18 cellular contexts compared by ENCODE assay signal in genomic region chr14:104178279-104178678, GRCh38. TPM values are rescaled to one million over a fixed set of nuclear protein-coding genes. Genes with fewer than 3 reads are reported as not detected.
"Had no signal": no experiment of that assay in that cellular context is flagged by ENCODE, and none has a peak within 500 bp of the region (broad histone marks: within the 10 kb centered on the region; RNA-seq: fewer than 3 reads in every experiment).

No MANE protein-coding gene starts in this region.

- H3K36me3 ChIP-seq: neural progenitor cell, sigmoid colon, thoracic aorta had no signal

- H3K9ac ChIP-seq: neural progenitor cell had no signal

- H3K4me2 ChIP-seq: neural progenitor cell had no signal

- H3K9me3 ChIP-seq: adrenal gland, esophagus squamous epithelium, mucosa of descending colon, sigmoid colon, thoracic aorta, upper lobe of left lung had no signal

- H3K27ac ChIP-seq: adrenal gland, esophagus squamous epithelium, neural progenitor cell, sigmoid colon, thoracic aorta, upper lobe of left lung had no signal

- H3K27me3 ChIP-seq: adrenal gland, neural progenitor cell, sigmoid colon, upper lobe of left lung had no signal

- H3K4me1 ChIP-seq: adrenal gland, sigmoid colon, upper lobe of left lung had no signal

- DNase-seq: activated CD4-positive, alpha-beta memory T cell treated with anti-CD3 and anti-CD28 coated beads for 36 hours; activated CD4-positive, alpha-beta T cell treated with anti-CD3 and anti-CD28 coated beads for 4 hours; activated gamma-delta T cell treated with Interleukin-2 at 50 U/mL for 16 hours; activated T-cell treated with anti-CD3 and anti-CD28 coated beads for 4 hours; adrenal gland; effector memory CD4-positive, alpha-beta T cell; esophagus squamous epithelium; hippocampal formation; mesenchymal stem cell; mucosa of descending colon; naive thymus-derived CD4-positive, alpha-beta T cell; sigmoid colon; stimulated activated CD4-positive, alpha-beta T cell treated with anti-CD3 and anti-CD28 coated beads, Interleukin-4, amount 100 ng/mL, for 4 hours; upper lobe of left lung had no signal

- H3K4me3 ChIP-seq: adrenal gland, esophagus squamous epithelium, mucosa of descending colon, neural progenitor cell, sigmoid colon, thoracic aorta, upper lobe of left lung had no signal

- ATAC-seq: activated naive CD4-positive, alpha-beta T cell treated with anti-CD3 and anti-CD28 coated beads, Interleukin-2, amount 50 U/mL, for 72 hours; mucosa of descending colon; naive thymus-derived CD4-positive, alpha-beta T cell; stimulated activated memory B cell treated with anti-CD40 and anti-IgM and Interleukin-4, amounts not matched to agents 10 μg/mL and 1 μg/mL and 100 μg/mL, for 72 hours had no signal

- H2AFZ ChIP-seq: neural progenitor cell had no signal

RNA-seq across cellular contexts. Expression of gene KIF26A, which starts 39.9 kb away (rescaled TPM):
- polyA plus RNA-seq: naive thymus-derived CD4-positive, alpha-beta T cell had no signal
